In the genomic region with DNA sequence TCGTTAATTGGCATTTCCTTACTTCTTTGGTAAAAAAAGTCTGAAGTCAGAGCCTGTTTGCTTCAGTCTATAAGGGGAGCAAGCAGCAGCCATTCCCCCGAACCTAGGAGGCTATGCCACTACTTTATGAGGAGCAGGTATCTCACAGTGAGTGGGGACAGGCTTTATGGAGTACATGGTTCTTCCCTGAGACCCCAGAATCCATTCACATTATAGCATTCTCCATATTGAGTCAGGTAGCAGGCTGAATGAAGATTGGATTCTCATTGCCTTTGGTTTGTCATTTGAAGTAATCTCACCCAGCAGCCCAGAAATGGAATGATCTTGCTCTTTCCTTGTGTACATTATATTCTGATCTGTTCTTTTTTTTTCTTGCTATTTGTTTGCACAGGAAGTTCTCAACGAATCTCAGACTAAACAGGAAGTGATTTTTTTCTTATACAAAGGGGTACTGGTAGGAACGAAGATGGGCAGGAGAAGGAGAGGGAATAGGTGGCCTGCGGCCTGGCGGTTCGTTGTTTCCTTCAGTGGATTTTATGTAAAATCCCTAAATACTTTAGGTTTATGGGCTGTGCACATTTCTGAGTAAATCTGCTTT, we compare ENCODE assay signal across 11 cellular contexts.
DNase-seq lines count a peak whose midpoint lies in the region; ATAC-seq and TF ChIP-seq lines count a peak whose summit lies in the region.
"Had no signal": no experiment of that assay in that cellular context is flagged by ENCODE, and none has a peak within 500 bp of the region (broad histone marks: within the 10 kb centered on the region; RNA-seq: fewer than 3 reads in every experiment).

No MANE protein-coding gene starts in this region.

- H3K9me3 Mint-ChIP-seq in activated naive CD4-positive, alpha-beta T cell treated with anti-CD3 and anti-CD28 coated beads for 36 hours, result no peaks in the 10 kb centered on the region
- no peaks in the 10 kb centered on the region for H3K9me3 Mint-ChIP-seq in effector memory CD8-positive, alpha-beta T cell

- H3K36me3 ChIP-seq in SJSA1 (peaks cover 27% of the 10 kb centered on the region), transverse colon (peaks cover 0 to 6% (median 0%) of the 10 kb centered on the region in 4 donors)

- H3K4me1 Mint-ChIP-seq in activated naive CD4-positive, alpha-beta T cell treated with anti-CD3 and anti-CD28 coated beads for 36 hours (ENCODE audit: low read depth), result peaks cover 30% of the 10 kb centered on the region
- peaks cover 59 to 75% of the 10 kb centered on the region in 2 donors for H3K4me1 Mint-ChIP-seq in effector memory CD8-positive, alpha-beta T cell (ENCODE audit: low read depth in 2 of 2)

- H3K4me1 ChIP-seq in SJSA1 (replicated peaks) (peaks cover 78% of the 10 kb centered on the region), transverse colon (peaks cover 5 to 22% (median 7%) of the 10 kb centered on the region in 4 donors)

- H3K27me3 Mint-ChIP-seq in activated naive CD4-positive, alpha-beta T cell treated with anti-CD3 and anti-CD28 coated beads for 36 hours (ENCODE audit: low read depth), result no peaks in the 10 kb centered on the region
- H3K27me3 Mint-ChIP-seq in effector memory CD8-positive, alpha-beta T cell, result no peaks in the 10 kb centered on the region

- no peaks in the 10 kb centered on the region for H3K27me3 ChIP-seq in SJSA1 (replicated peaks)
- H3K27me3 ChIP-seq in transverse colon, result no peaks in the 10 kb centered on the region

- H3K27ac Mint-ChIP-seq in activated naive CD4-positive, alpha-beta T cell treated with anti-CD3 and anti-CD28 coated beads for 36 hours, result no peak overlapping the region
- H3K27ac Mint-ChIP-seq in effector memory CD8-positive, alpha-beta T cell, result peak overlapping the region; percentile 93 to 95

- 65 to 69% methylated on average over 7 of the region's 7 CpGs for WGBS in transverse colon (ENCODE audit: low coverage in 1 of 2), 2 donors

- peaks cover 5% of the 10 kb centered on the region for H3K36me3 Mint-ChIP-seq in activated naive CD4-positive, alpha-beta T cell treated with anti-CD3 and anti-CD28 coated beads for 36 hours (ENCODE audit: low read depth)
- peaks cover 18% of the 10 kb centered on the region for H3K36me3 Mint-ChIP-seq in effector memory CD8-positive, alpha-beta T cell (ENCODE audit: insufficient read depth)

- CTCF ChIA-PET in activated naive CD4-positive, alpha-beta T cell treated with anti-CD3 and anti-CD28 coated beads for 36 hours (lab: Charles Lee), result interaction anchor here (0.6 kb wide), 1 partner anchor 177 kb away, joined by 3 read pairs; no protein-coding TSS in a partner anchor

- intact Hi-C loops in activated naive CD4-positive, alpha-beta T cell treated with anti-CD3 and anti-CD28 coated beads for 36 hours (cut with micrococcal nuclease), result no loop called here
- intact Hi-C loops in transverse colon (cut with DNase I; ENCODE audit: low total_unique reads), result no loop called here

- no peak for TF ChIP-seq EP300 in transverse colon (IDR thresholded peaks at IDR 0.05; ENCODE audit: low read depth)

- no peaks in the 10 kb centered on the region for H3K9me3 ChIP-seq in SJSA1 (replicated peaks)
- no peaks in the 10 kb centered on the region for H3K9me3 ChIP-seq in transverse colon

- DNase-seq in activated naive CD4-positive, alpha-beta T cell treated with anti-CD3 and anti-CD28 coated beads for 36 hours, result no peak
- no peak for DNase-seq in activated naive CD4-positive, alpha-beta T cell (lab: John Stamatoyannopoulos, UW)
- DNase-seq in SJSA1 (ENCODE audit: low read depth in 1 of 2, low spot score in 2 of 2) (peak in 1 of 2 experiments; percentile 64), transverse colon (no peak), NCI-H187 treated with DMSO at 0.1 percent for 48 hours (lab: John Stamatoyannopoulos, UW) (no peak)
- no peak for DNase-seq in effector memory CD8-positive, alpha-beta T cell
- DNase-seq in stimulated activated CD4-positive, alpha-beta T cell treated with anti-CD3 and anti-CD28 coated beads, Interleukin-1b, Interleukin-23, amount 100 ng/mL, for 48 hours, result no peak
- DNase-seq: kidney; NCI-H510A treated with DMSO at 0.1 percent for 48 hours; stimulated activated CD4-positive, alpha-beta T cell treated with anti-CD3 and anti-CD28 coated beads, Interleukin-15, amount 100 ng/mL, for 24 hours had no signal

- no peak for TF ChIP-seq POLR2A in transverse colon (IDR thresholded peaks at IDR 0.05)

- H3K4me3 Mint-ChIP-seq in activated naive CD4-positive, alpha-beta T cell treated with anti-CD3 and anti-CD28 coated beads for 36 hours, result peak overlapping the region; percentile 6
- H3K4me3 Mint-ChIP-seq in effector memory CD8-positive, alpha-beta T cell, result peak overlapping the region; percentile 67 to 71

- ATAC-seq in effector memory CD8-positive, alpha-beta T cell (replicated peaks), result peak; percentile 56
- no peak for ATAC-seq in GM19324 (IDR thresholded peaks at IDR 0.05; ENCODE audit: low FRiP score, unreplicated experiment)

- TF ChIP-seq CTCF in transverse colon (IDR thresholded peaks at IDR 0.05), result no peak

- peak overlapping the region; percentile 82 for H3K27ac ChIP-seq in SJSA1
- peak overlapping the region in 3 of 4 donors; percentile 13 to 52 (median 38) for H3K27ac ChIP-seq in transverse colon

- in situ Hi-C loops in transverse colon (cut with MboI; ENCODE audit: low pct_ligation_motif_present in 1 of 4, low pct_unique_long_range_greater_than_20kb in 1 of 4, low sequenced_read_pairs in 3 of 4), result no loop called here

- H3K4me3 ChIP-seq in SJSA1, result no peak overlapping the region
- no peak overlapping the region for H3K4me3 ChIP-seq in transverse colon
